Comparison of ENCODE assay signal across 34 cellular contexts in genomic region chr12:52801773-52802172, GRCh38. TPM values are rescaled to one million over a fixed set of nuclear protein-coding genes. Genes with fewer than 3 reads are reported as not detected.
"Had no signal": no experiment of that assay in that cellular context is flagged by ENCODE, and none has a peak within 500 bp of the region (broad histone marks: within the 10 kb centered on the region; RNA-seq: fewer than 3 reads in every experiment).

No MANE protein-coding gene starts in this region.

- H3K27ac Mint-ChIP-seq: activated CD4-positive, alpha-beta T cell treated with anti-CD3 and anti-CD28 coated beads for 36 hours; activated CD8-positive, alpha-beta T cell treated with anti-CD3 and anti-CD28 coated beads for 36 hours; activated naive CD8-positive, alpha-beta T cell treated with anti-CD3 and anti-CD28 coated beads, Interleukin-2, amount 50 U/mL, for 24 hours; activated T-cell treated with anti-CD3 and anti-CD28 coated beads, Interleukin-2, amount 50 U/mL, for 72 hours; activated T-helper 2 cell treated with anti-CD3 and anti-CD28 coated beads, Interferon-gamma antibody, Interleukin-2, Interleukin-4, amounts not matched to agents 10 μg/mL and 5 μg/mL and 100 μg/mL, durations not matched to agents 14 hours and 24 hours and 36 hours had no signal

- H3K4me3 Mint-ChIP-seq: activated CD4-positive, alpha-beta T cell treated with anti-CD3 and anti-CD28 coated beads for 36 hours; activated CD8-positive, alpha-beta T cell treated with anti-CD3 and anti-CD28 coated beads for 36 hours; activated naive CD8-positive, alpha-beta T cell treated with anti-CD3 and anti-CD28 coated beads, Interleukin-2, amount 50 U/mL, for 24 hours; activated T-cell treated with anti-CD3 and anti-CD28 coated beads, Interleukin-2, amount 50 U/mL, for 72 hours had no signal

- H3K27me3 Mint-ChIP-seq: activated CD4-positive, alpha-beta T cell treated with anti-CD3 and anti-CD28 coated beads for 36 hours; activated naive CD8-positive, alpha-beta T cell treated with anti-CD3 and anti-CD28 coated beads, Interleukin-2, amount 50 U/mL, for 24 hours had no signal

- DNase-seq: activated CD4-positive, alpha-beta T cell treated with anti-CD3 and anti-CD28 coated beads for 36 hours; activated CD4-positive, alpha-beta T cell treated with anti-CD3 and anti-CD28 coated beads, Interleukin-2, amount 50 U/mL, for 1 hour; activated CD8-positive, alpha-beta memory T cell treated with anti-CD3 and anti-CD28 coated beads, Interleukin-2, amount 50 U/mL, for 4 hours; activated CD8-positive, alpha-beta T cell treated with anti-CD3 and anti-CD28 coated beads for 36 hours; activated naive CD4-positive, alpha-beta T cell treated with Interleukin-2 at 50 U/mL for 16 hours; activated naive CD8-positive, alpha-beta T cell treated with anti-CD3 and anti-CD28 coated beads, Interleukin-2, amount 50 U/mL, for 24 hours; activated T-cell treated with anti-CD3 and anti-CD28 coated beads, Interleukin-2, amount 50 U/mL, for 72 hours; amniotic stem cell; body of pancreas; central memory CD4-positive, alpha-beta T cell; KG1; NCI-H1092; NCI-H1694 treated with DMSO at 0.1 percent for 48 hours; NCI-H2081 treated with DMSO at 0.1 percent for 48 hours; NCI-H2171 treated with DMSO at 0.1 percent for 48 hours; NCI-H226; NCI-H510A treated with DMSO at 0.1 percent for 48 hours; NCI-H69; Peyer's patch; Right ventricle myocardium superior; SJCRH30; SK-N-SH; T-helper 1 cell; WERI-Rb-1 had no signal

- H3K27ac ChIP-seq: ascending aorta, coronary artery, Peyer's patch, SJCRH30, WERI-Rb-1 had no signal

- H3K4me1 ChIP-seq: ascending aorta, Peyer's patch, SJCRH30 had no signal

- H3K9me3 Mint-ChIP-seq: activated CD8-positive, alpha-beta T cell treated with anti-CD3 and anti-CD28 coated beads for 36 hours; activated naive CD4-positive, alpha-beta T cell treated with anti-CD3 and anti-CD28 coated beads, Interleukin-2, amount 50 U/mL, for 72 hours; activated naive CD8-positive, alpha-beta T cell treated with anti-CD3 and anti-CD28 coated beads, Interleukin-2, amount 50 U/mL, for 24 hours; activated T-cell treated with anti-CD3 and anti-CD28 coated beads, Interleukin-2, amount 50 U/mL, for 72 hours; activated T-helper 2 cell treated with anti-CD3 and anti-CD28 coated beads, Interferon-gamma antibody, Interleukin-2, Interleukin-4, amounts not matched to agents 10 μg/mL and 5 μg/mL and 100 μg/mL, durations not matched to agents 14 hours and 24 hours and 36 hours had no signal

- H3K4me3 ChIP-seq: ascending aorta, body of pancreas, coronary artery, Peyer's patch, SJCRH30 had no signal

- H3K4me2 ChIP-seq: SK-N-SH had no signal

- H3K36me3 ChIP-seq: ascending aorta, Peyer's patch, SJCRH30, WERI-Rb-1 had no signal

- ATAC-seq: activated CD4-positive, alpha-beta T cell treated with anti-CD3 and anti-CD28 coated beads for 36 hours; activated CD8-positive, alpha-beta T cell treated with anti-CD3 and anti-CD28 coated beads for 36 hours; activated naive CD4-positive, alpha-beta T cell treated with anti-CD3 and anti-CD28 coated beads, Interleukin-2, amount 50 U/mL, for 72 hours; activated naive CD8-positive, alpha-beta T cell treated with anti-CD3 and anti-CD28 coated beads, Interleukin-2, amount 50 U/mL, for 24 hours; activated T-cell treated with anti-CD3 and anti-CD28 coated beads, Interleukin-2, amount 50 U/mL, for 72 hours; body of pancreas had no signal

- H3K4me1 Mint-ChIP-seq: activated CD4-positive, alpha-beta T cell treated with anti-CD3 and anti-CD28 coated beads for 36 hours; activated naive CD8-positive, alpha-beta T cell treated with anti-CD3 and anti-CD28 coated beads, Interleukin-2, amount 50 U/mL, for 24 hours had no signal

- H3K9me2 ChIP-seq: SK-N-SH had no signal

- H3K36me3 Mint-ChIP-seq: activated naive CD4-positive, alpha-beta T cell treated with anti-CD3 and anti-CD28 coated beads, Interleukin-2, amount 50 U/mL, for 72 hours had no signal

- H3K27me3 ChIP-seq: ascending aorta, body of pancreas, Peyer's patch, SJCRH30 had no signal

RNA-seq across cellular contexts. Expression of gene KRT3, which starts 5.9 kb away (rescaled TPM):
- total RNA-seq: activated CD4-positive, alpha-beta T cell treated with anti-CD3 and anti-CD28 coated beads for 36 hours; activated CD8-positive, alpha-beta T cell treated with anti-CD3 and anti-CD28 coated beads for 36 hours; activated T-cell treated with anti-CD3 and anti-CD28 coated beads, Interleukin-2, amount 50 U/mL, for 72 hours; activated T-helper 2 cell treated with anti-CD3 and anti-CD28 coated beads, Interferon-gamma antibody, Interleukin-2, Interleukin-4, amounts not matched to agents 10 μg/mL and 5 μg/mL and 100 μg/mL, durations not matched to agents 14 hours and 24 hours and 36 hours; ascending aorta; body of pancreas; chondrocyte; LHCN-M2; M059J; OCI-LY7; Peyer's patch; Right ventricle myocardium superior; SJCRH30; T-helper 2 cell treated with Interferon-gamma antibody and Interleukin-4, amounts not matched to agents 100 ng/mL and 5 ng/mL, for 36 hours had no signal
- polyA plus RNA-seq: SK-N-SH had no signal

RNA-seq across cellular contexts. Expression of gene KRT4, which starts 12.1 kb away (rescaled TPM):
- total RNA-seq: activated CD4-positive, alpha-beta T cell treated with anti-CD3 and anti-CD28 coated beads for 36 hours; activated naive CD4-positive, alpha-beta T cell treated with anti-CD3 and anti-CD28 coated beads, Interleukin-2, amount 50 U/mL, for 72 hours; activated T-helper 2 cell treated with anti-CD3 and anti-CD28 coated beads, Interferon-gamma antibody, Interleukin-2, Interleukin-4, amounts not matched to agents 10 μg/mL and 5 μg/mL and 100 μg/mL, durations not matched to agents 14 hours and 24 hours and 36 hours; ascending aorta; LHCN-M2; M059J; OCI-LY7; Peyer's patch; Right ventricle myocardium superior; SJCRH30; T-helper 2 cell treated with Interferon-gamma antibody and Interleukin-4, amounts not matched to agents 100 ng/mL and 5 ng/mL, for 36 hours had no signal
- polyA plus RNA-seq: SK-N-SH had no signal

RNA-seq across cellular contexts. Expression of gene KRT76, which starts 24.6 kb away (rescaled TPM):
- total RNA-seq: activated CD4-positive, alpha-beta T cell treated with anti-CD3 and anti-CD28 coated beads for 36 hours; activated CD8-positive, alpha-beta T cell treated with anti-CD3 and anti-CD28 coated beads for 36 hours; activated naive CD4-positive, alpha-beta T cell treated with anti-CD3 and anti-CD28 coated beads, Interleukin-2, amount 50 U/mL, for 72 hours; activated T-cell treated with anti-CD3 and anti-CD28 coated beads, Interleukin-2, amount 50 U/mL, for 72 hours; activated T-helper 2 cell treated with anti-CD3 and anti-CD28 coated beads, Interferon-gamma antibody, Interleukin-2, Interleukin-4, amounts not matched to agents 10 μg/mL and 5 μg/mL and 100 μg/mL, durations not matched to agents 14 hours and 24 hours and 36 hours; ascending aorta; body of pancreas; bronchial epithelial cell; chondrocyte; LHCN-M2; M059J; OCI-LY7; Peyer's patch; Right ventricle myocardium superior; SJCRH30; T-helper 2 cell treated with Interferon-gamma antibody and Interleukin-4, amounts not matched to agents 100 ng/mL and 5 ng/mL, for 36 hours had no signal
- polyA plus RNA-seq: SK-N-SH had no signal

RNA-seq across cellular contexts. Expression of gene KRT79, which starts 32.3 kb away (rescaled TPM):
- total RNA-seq: activated T-helper 2 cell treated with anti-CD3 and anti-CD28 coated beads, Interferon-gamma antibody, Interleukin-2, Interleukin-4, amounts not matched to agents 10 μg/mL and 5 μg/mL and 100 μg/mL, durations not matched to agents 14 hours and 24 hours and 36 hours; ascending aorta; body of pancreas; LHCN-M2; M059J; OCI-LY7; Peyer's patch; Right ventricle myocardium superior; SJCRH30; T-helper 2 cell treated with Interferon-gamma antibody and Interleukin-4, amounts not matched to agents 100 ng/mL and 5 ng/mL, for 36 hours had no signal
- polyA plus RNA-seq: SK-N-SH had no signal

RNA-seq across cellular contexts. Expression of gene KRT78, which starts 47.0 kb away (rescaled TPM):
- total RNA-seq: activated CD4-positive, alpha-beta T cell treated with anti-CD3 and anti-CD28 coated beads for 36 hours; activated CD8-positive, alpha-beta T cell treated with anti-CD3 and anti-CD28 coated beads for 36 hours; activated naive CD4-positive, alpha-beta T cell treated with anti-CD3 and anti-CD28 coated beads, Interleukin-2, amount 50 U/mL, for 72 hours; activated T-cell treated with anti-CD3 and anti-CD28 coated beads, Interleukin-2, amount 50 U/mL, for 72 hours; activated T-helper 2 cell treated with anti-CD3 and anti-CD28 coated beads, Interferon-gamma antibody, Interleukin-2, Interleukin-4, amounts not matched to agents 10 μg/mL and 5 μg/mL and 100 μg/mL, durations not matched to agents 14 hours and 24 hours and 36 hours; ascending aorta; body of pancreas; chondrocyte; LHCN-M2; OCI-LY7; Peyer's patch; Right ventricle myocardium superior; SJCRH30; T-helper 2 cell treated with Interferon-gamma antibody and Interleukin-4, amounts not matched to agents 100 ng/mL and 5 ng/mL, for 36 hours had no signal
- polyA plus RNA-seq: SK-N-SH had no signal
